Comparison of ENCODE assay signal across 43 cellular contexts in genomic region chrX:70049406-70049805, GRCh38. TPM values are rescaled to one million over a fixed set of nuclear protein-coding genes. Genes with fewer than 3 reads are reported as not detected.
"Had no signal": no experiment of that assay in that cellular context is flagged by ENCODE, and none has a peak within 500 bp of the region (broad histone marks: within the 10 kb centered on the region; RNA-seq: fewer than 3 reads in every experiment).

No MANE protein-coding gene starts in this region.

- H3K4me1 ChIP-seq: adrenal gland, ascending aorta, body of pancreas, breast epithelium had no signal

- H3K4me3 ChIP-seq: adrenal gland, ascending aorta, body of pancreas, breast epithelium, cardiac muscle cell had no signal

- H3K9me3 Mint-ChIP-seq: activated naive CD4-positive, alpha-beta T cell treated with anti-CD3 and anti-CD28 coated beads for 36 hours; activated naive CD4-positive, alpha-beta T cell treated with anti-CD3 and anti-CD28 coated beads, Interleukin-2, amount 10 ng/mL, durations not matched to agents 7 days and 5 days; activated naive CD4-positive, alpha-beta T cell treated with anti-CD3 and anti-CD28 coated beads, Interleukin-2, amount 50 U/mL, for 24 hours; activated naive CD4-positive, alpha-beta T cell treated with anti-CD3 and anti-CD28 coated beads, Interleukin-2, amount 50 U/mL, for 72 hours; activated naive CD8-positive, alpha-beta T cell treated with anti-CD3 and anti-CD28 coated beads for 36 hours; activated naive CD8-positive, alpha-beta T cell treated with anti-CD3 and anti-CD28 coated beads, Interleukin-2, amount 10 ng/mL, durations not matched to agents 7 days and 5 days; activated naive CD8-positive, alpha-beta T cell treated with anti-CD3 and anti-CD28 coated beads, Interleukin-2, amount 50 U/mL, for 24 hours; activated T-cell treated with anti-CD3 and anti-CD28 coated beads, Interleukin-2, amount 50 U/mL, for 24 hours; activated T-cell treated with anti-CD3 and anti-CD28 coated beads, Interleukin-2, amount 50 U/mL, for 4 hours; activated T-cell treated with anti-CD3 and anti-CD28 coated beads, Interleukin-2, amount 50 U/mL, for 72 hours; activated T-helper 1 cell treated with anti-CD3 and anti-CD28 coated beads, Interleukin-12 subunit alpha, Interleukin-12 subunit beta, Interleukin-2, Interleukin-4 antibody, amounts not matched to agents 30 ng/mL and 10 ng/mL and 1 ng/mL, durations not matched to agents 14 hours and 24 hours and 36 hours; activated T-helper 17 cell treated with anti-CD3 and anti-CD28 coated beads, Interleukin-2, amount 50 U/mL, for 72 hours; activated T-helper 2 cell treated with anti-CD3 and anti-CD28 coated beads, Interferon-gamma antibody, Interleukin-2, Interleukin-4, amounts not matched to agents 10 μg/mL and 5 μg/mL and 100 μg/mL, durations not matched to agents 14 hours and 24 hours and 36 hours; central memory CD8-positive, alpha-beta T cell had no signal

- H3K9me3 ChIP-seq: adrenal gland, ascending aorta, body of pancreas, breast epithelium had no signal

- H3K4me1 Mint-ChIP-seq: activated naive CD4-positive, alpha-beta T cell treated with anti-CD3 and anti-CD28 coated beads, Interleukin-2, amount 10 ng/mL, durations not matched to agents 7 days and 5 days; activated naive CD4-positive, alpha-beta T cell treated with anti-CD3 and anti-CD28 coated beads, Interleukin-2, amount 50 U/mL, for 24 hours; activated naive CD8-positive, alpha-beta T cell treated with anti-CD3 and anti-CD28 coated beads for 36 hours; activated naive CD8-positive, alpha-beta T cell treated with anti-CD3 and anti-CD28 coated beads, Interleukin-2, amount 10 ng/mL, durations not matched to agents 7 days and 5 days; activated naive CD8-positive, alpha-beta T cell treated with anti-CD3 and anti-CD28 coated beads, Interleukin-2, amount 50 U/mL, for 24 hours; activated T-helper 17 cell treated with anti-CD3 and anti-CD28 coated beads, Interleukin-2, amount 50 U/mL, for 72 hours; brain; central memory CD8-positive, alpha-beta T cell had no signal

- DNase-seq: activated effector memory CD4-positive, alpha-beta T cell treated with anti-CD3 and anti-CD28 coated beads, Interleukin-2, amount 50 U/mL, for 16 hours; activated effector memory CD4-positive, alpha-beta T cell treated with Interleukin-2 at 50 U/mL for 16 hours; activated gamma-delta T cell; activated gamma-delta T cell treated with Interleukin-2 at 50 U/mL for 16 hours; activated naive CD4-positive, alpha-beta T cell; activated naive CD4-positive, alpha-beta T cell treated with anti-CD3 and anti-CD28 coated beads for 36 hours; activated naive CD4-positive, alpha-beta T cell treated with anti-CD3 and anti-CD28 coated beads, Interleukin-2, amount 10 ng/mL, durations not matched to agents 7 days and 5 days; activated naive CD4-positive, alpha-beta T cell treated with anti-CD3 and anti-CD28 coated beads, Interleukin-2, amount 50 U/mL, for 16 hours; activated naive CD4-positive, alpha-beta T cell treated with Interleukin-2 at 50 U/mL for 16 hours; activated naive CD8-positive, alpha-beta T cell treated with anti-CD3 and anti-CD28 coated beads for 36 hours; activated naive CD8-positive, alpha-beta T cell treated with anti-CD3 and anti-CD28 coated beads, Interleukin-2, amount 10 ng/mL, durations not matched to agents 7 days and 5 days; activated naive CD8-positive, alpha-beta T cell treated with anti-CD3 and anti-CD28 coated beads, Interleukin-2, amount 50 U/mL, for 24 hours; activated T-cell treated with anti-CD3 and anti-CD28 coated beads for 4 hours; activated T-cell treated with anti-CD3 and anti-CD28 coated beads, Interleukin-2, amount 50 U/mL, for 1 hour; activated T-cell treated with anti-CD3 and anti-CD28 coated beads, Interleukin-2, amount 50 U/mL, for 24 hours; activated T-cell treated with anti-CD3 and anti-CD28 coated beads, Interleukin-2, amount 50 U/mL, for 4 hours; activated T-cell treated with anti-CD3 and anti-CD28 coated beads, Interleukin-2, amount 50 U/mL, for 48 hours; activated T-cell treated with anti-CD3 and anti-CD28 coated beads, Interleukin-2, amount 50 U/mL, for 72 hours; adrenal gland; amniotic stem cell; amygdala; anterior cingulate cortex; aorta; body of pancreas; brain microvascular endothelial cell; caudate nucleus; central memory CD4-positive, alpha-beta T cell; cerebellar nuclear complex had no signal

- H3K36me3 ChIP-seq: adrenal gland, ascending aorta, brain microvascular endothelial cell, breast epithelium, cardiac muscle cell had no signal

- H3K27ac Mint-ChIP-seq: activated naive CD4-positive, alpha-beta T cell treated with anti-CD3 and anti-CD28 coated beads for 36 hours; activated naive CD4-positive, alpha-beta T cell treated with anti-CD3 and anti-CD28 coated beads, Interleukin-2, amount 10 ng/mL, durations not matched to agents 7 days and 5 days; activated naive CD4-positive, alpha-beta T cell treated with anti-CD3 and anti-CD28 coated beads, Interleukin-2, amount 50 U/mL, for 24 hours; activated naive CD4-positive, alpha-beta T cell treated with anti-CD3 and anti-CD28 coated beads, Interleukin-2, amount 50 U/mL, for 72 hours; activated naive CD8-positive, alpha-beta T cell; activated naive CD8-positive, alpha-beta T cell treated with anti-CD3 and anti-CD28 coated beads for 36 hours; activated naive CD8-positive, alpha-beta T cell treated with anti-CD3 and anti-CD28 coated beads, Interleukin-2, amount 10 ng/mL, durations not matched to agents 7 days and 5 days; activated naive CD8-positive, alpha-beta T cell treated with anti-CD3 and anti-CD28 coated beads, Interleukin-2, amount 50 U/mL, for 24 hours; activated T-cell treated with anti-CD3 and anti-CD28 coated beads, Interleukin-2, amount 50 U/mL, for 24 hours; activated T-cell treated with anti-CD3 and anti-CD28 coated beads, Interleukin-2, amount 50 U/mL, for 72 hours; activated T-helper 1 cell treated with anti-CD3 and anti-CD28 coated beads, Interleukin-12 subunit alpha, Interleukin-12 subunit beta, Interleukin-2, Interleukin-4 antibody, amounts not matched to agents 30 ng/mL and 10 ng/mL and 1 ng/mL, durations not matched to agents 14 hours and 24 hours and 36 hours; activated T-helper 17 cell treated with anti-CD3 and anti-CD28 coated beads, Interleukin-2, amount 50 U/mL, for 72 hours; activated T-helper 2 cell treated with anti-CD3 and anti-CD28 coated beads, Interferon-gamma antibody, Interleukin-2, Interleukin-4, amounts not matched to agents 10 μg/mL and 5 μg/mL and 100 μg/mL, durations not matched to agents 14 hours and 24 hours and 36 hours; brain had no signal

- H3K36me3 Mint-ChIP-seq: activated naive CD4-positive, alpha-beta T cell treated with anti-CD3 and anti-CD28 coated beads, Interleukin-2, amount 10 ng/mL, durations not matched to agents 7 days and 5 days; activated naive CD4-positive, alpha-beta T cell treated with anti-CD3 and anti-CD28 coated beads, Interleukin-2, amount 50 U/mL, for 24 hours; activated naive CD4-positive, alpha-beta T cell treated with anti-CD3 and anti-CD28 coated beads, Interleukin-2, amount 50 U/mL, for 72 hours; activated naive CD8-positive, alpha-beta T cell; activated naive CD8-positive, alpha-beta T cell treated with anti-CD3 and anti-CD28 coated beads for 36 hours; activated naive CD8-positive, alpha-beta T cell treated with anti-CD3 and anti-CD28 coated beads, Interleukin-2, amount 10 ng/mL, durations not matched to agents 7 days and 5 days; brain had no signal

- H3K27me3 Mint-ChIP-seq: activated naive CD4-positive, alpha-beta T cell treated with anti-CD3 and anti-CD28 coated beads, Interleukin-2, amount 50 U/mL, for 24 hours; activated naive CD8-positive, alpha-beta T cell; activated naive CD8-positive, alpha-beta T cell treated with anti-CD3 and anti-CD28 coated beads, Interleukin-2, amount 50 U/mL, for 24 hours; activated T-helper 17 cell treated with anti-CD3 and anti-CD28 coated beads, Interleukin-2, amount 50 U/mL, for 72 hours; brain had no signal

- H3K27me3 ChIP-seq: ascending aorta, body of pancreas, brain microvascular endothelial cell, cardiac muscle cell had no signal

- H3K4me3 Mint-ChIP-seq: activated naive CD4-positive, alpha-beta T cell treated with anti-CD3 and anti-CD28 coated beads for 36 hours; activated naive CD4-positive, alpha-beta T cell treated with anti-CD3 and anti-CD28 coated beads, Interleukin-2, amount 10 ng/mL, durations not matched to agents 7 days and 5 days; activated naive CD4-positive, alpha-beta T cell treated with anti-CD3 and anti-CD28 coated beads, Interleukin-2, amount 50 U/mL, for 24 hours; activated naive CD8-positive, alpha-beta T cell; activated naive CD8-positive, alpha-beta T cell treated with anti-CD3 and anti-CD28 coated beads for 36 hours; activated naive CD8-positive, alpha-beta T cell treated with anti-CD3 and anti-CD28 coated beads, Interleukin-2, amount 10 ng/mL, durations not matched to agents 7 days and 5 days; activated naive CD8-positive, alpha-beta T cell treated with anti-CD3 and anti-CD28 coated beads, Interleukin-2, amount 50 U/mL, for 24 hours; activated T-cell treated with anti-CD3 and anti-CD28 coated beads, Interleukin-2, amount 50 U/mL, for 24 hours; activated T-cell treated with anti-CD3 and anti-CD28 coated beads, Interleukin-2, amount 50 U/mL, for 4 hours; activated T-cell treated with anti-CD3 and anti-CD28 coated beads, Interleukin-2, amount 50 U/mL, for 72 hours; activated T-helper 1 cell treated with anti-CD3 and anti-CD28 coated beads, Interleukin-12 subunit alpha, Interleukin-12 subunit beta, Interleukin-2, Interleukin-4 antibody, amounts not matched to agents 30 ng/mL and 10 ng/mL and 1 ng/mL, durations not matched to agents 14 hours and 24 hours and 36 hours; activated T-helper 17 cell treated with anti-CD3 and anti-CD28 coated beads, Interleukin-2, amount 50 U/mL, for 72 hours; brain; central memory CD8-positive, alpha-beta T cell had no signal

- H3K27ac ChIP-seq: adrenal gland, ascending aorta, body of pancreas, brain microvascular endothelial cell, breast epithelium, cardiac muscle cell had no signal

RNA-seq across cellular contexts. Expression of gene AWAT2, which starts 0.3 kb away (rescaled TPM):
- total RNA-seq: activated naive CD4-positive, alpha-beta T cell treated with anti-CD3 and anti-CD28 coated beads for 36 hours; activated naive CD8-positive, alpha-beta T cell treated with anti-CD3 and anti-CD28 coated beads for 36 hours; activated naive CD8-positive, alpha-beta T cell treated with anti-CD3 and anti-CD28 coated beads, Interleukin-2, amount 10 ng/mL, durations not matched to agents 7 days and 5 days; activated T-cell treated with anti-CD3 and anti-CD28 coated beads, Interleukin-2, amount 50 U/mL, for 4 hours; activated T-cell treated with anti-CD3 and anti-CD28 coated beads, Interleukin-2, amount 50 U/mL, for 72 hours; activated T-helper 1 cell treated with anti-CD3 and anti-CD28 coated beads, Interleukin-12 subunit alpha, Interleukin-12 subunit beta, Interleukin-2, Interleukin-4 antibody, amounts not matched to agents 30 ng/mL and 10 ng/mL and 1 ng/mL, durations not matched to agents 14 hours and 24 hours and 36 hours; activated T-helper 17 cell treated with anti-CD3 and anti-CD28 coated beads, Interleukin-2, amount 50 U/mL, for 72 hours; activated T-helper 2 cell treated with anti-CD3 and anti-CD28 coated beads, Interferon-gamma antibody, Interleukin-2, Interleukin-4, amounts not matched to agents 10 μg/mL and 5 μg/mL and 100 μg/mL, durations not matched to agents 14 hours and 24 hours and 36 hours; adrenal gland; aorta; ascending aorta; astrocyte; body of pancreas; breast epithelium; cardiac muscle cell; cardiac septum; cerebellum; chondrocyte had no signal

RNA-seq across cellular contexts. Expression of gene OTUD6A, which starts 12.9 kb away (rescaled TPM):
- total RNA-seq: activated naive CD4-positive, alpha-beta T cell treated with anti-CD3 and anti-CD28 coated beads for 36 hours; activated naive CD4-positive, alpha-beta T cell treated with anti-CD3 and anti-CD28 coated beads, Interleukin-2, amount 50 U/mL, for 72 hours; activated naive CD8-positive, alpha-beta T cell treated with anti-CD3 and anti-CD28 coated beads for 36 hours; activated naive CD8-positive, alpha-beta T cell treated with anti-CD3 and anti-CD28 coated beads, Interleukin-2, amount 10 ng/mL, durations not matched to agents 7 days and 5 days; activated T-cell treated with anti-CD3 and anti-CD28 coated beads, Interleukin-2, amount 50 U/mL, for 4 hours; activated T-cell treated with anti-CD3 and anti-CD28 coated beads, Interleukin-2, amount 50 U/mL, for 72 hours; activated T-helper 1 cell treated with anti-CD3 and anti-CD28 coated beads, Interleukin-12 subunit alpha, Interleukin-12 subunit beta, Interleukin-2, Interleukin-4 antibody, amounts not matched to agents 30 ng/mL and 10 ng/mL and 1 ng/mL, durations not matched to agents 14 hours and 24 hours and 36 hours; activated T-helper 17 cell treated with anti-CD3 and anti-CD28 coated beads, Interleukin-2, amount 50 U/mL, for 72 hours; activated T-helper 2 cell treated with anti-CD3 and anti-CD28 coated beads, Interferon-gamma antibody, Interleukin-2, Interleukin-4, amounts not matched to agents 10 μg/mL and 5 μg/mL and 100 μg/mL, durations not matched to agents 14 hours and 24 hours and 36 hours; adrenal gland; aorta; ascending aorta; astrocyte; body of pancreas; breast epithelium; cardiac muscle cell; cardiac septum; cerebellum; chondrocyte had no signal
